ENCODE assay signal across 8 cellular contexts in the genomic region with DNA sequence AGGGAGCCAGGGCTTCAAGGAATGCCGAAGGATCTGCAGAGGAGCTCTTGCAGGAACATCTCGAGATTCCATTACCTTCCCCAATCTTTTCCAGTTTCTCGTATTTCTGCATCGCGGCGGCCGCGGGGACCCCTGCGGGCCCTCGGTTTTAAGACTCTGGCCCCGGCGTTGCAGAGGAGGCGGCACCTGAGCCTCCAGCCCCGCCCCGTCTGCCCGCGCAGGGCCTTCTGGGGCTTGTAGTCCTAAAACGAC. TPM values are rescaled to one million over a fixed set of nuclear protein-coding genes. Genes with fewer than 3 reads are reported as not detected.
DNase-seq lines count a peak whose midpoint lies in the region; ATAC-seq and TF ChIP-seq lines count a peak whose summit lies in the region.

A gene (minus strand): TSS at position 161 of the 252 bp plus-strand sequence. CDS start 49 bp downstream, at position 112.

- no peaks in the 10 kb centered on the region for H3K36me3 ChIP-seq in KOPT-K1 (ENCODE audit: insufficient read depth, low read length)
- H3K36me3 ChIP-seq in muscle layer of colon (ENCODE audit: insufficient read depth, low read length) = no peaks in the 10 kb centered on the region

- H3K4me3 ChIP-seq in AG04449 (ENCODE audit: low read depth, low read length) (peak within 1 kb of the TSS; percentile 73), muscle layer of colon (ENCODE audit: low read depth in 1 of 2, low read length in 2 of 2) (peak within 1 kb of the TSS; percentile 44 to 97)

- H3K9me3 ChIP-seq in KOPT-K1 (ENCODE audit: insufficient read depth, low read length, poor library complexity, severe bottlenecking) (no peaks in the 10 kb centered on the region), muscle layer of colon (ENCODE audit: low read length) (no peaks in the 10 kb centered on the region)

- H3K27ac ChIP-seq in KOPT-K1 (ENCODE audit: low read depth, low read length, poor library complexity, severe bottlenecking) (peak within 1 kb of the TSS; percentile 67), cingulate gyrus (ENCODE audit: low read depth, low read length) (peak within 1 kb of the TSS; percentile 99), muscle layer of colon (ENCODE audit: low read depth, low read length) (peak within 1 kb of the TSS; percentile 97)

- no peak for ATAC-seq in GM18870 (IDR thresholded peaks at IDR 0.05; ENCODE audit: unreplicated experiment)
- no peak for ATAC-seq in GM21786 (IDR thresholded peaks at IDR 0.05; ENCODE audit: unreplicated experiment)

- peak within 1 kb of the TSS; percentile 88 for H3K9ac ChIP-seq in muscle layer of colon (ENCODE audit: low read length)

- H3K27me3 ChIP-seq in muscle layer of colon (ENCODE audit: control insufficient read depth in 1 of 2, insufficient read depth in 2 of 2, low read length in 2 of 2) = no peaks in the 10 kb centered on the region

- POLR2A ChIA-PET in AG04449 (lab: Yijun Ruan, JAX) = interaction anchor here (1.7 kb wide), 1 partner anchor 29 kb away, joined by 9 read pairs; a partner anchor contains a TSS

- TF ChIP-seq CTCF in AG04449 (IDR thresholded peaks at IDR 0.05; ENCODE audit: insufficient read depth, low read length, missing control alignments) = no peak

- H3K4me1 ChIP-seq in muscle layer of colon (ENCODE audit: insufficient read depth, low read length) = peaks cover 43% of the 10 kb centered on the region

- CTCF ChIA-PET in AG04449 (lab: Yijun Ruan, JAX) = interaction anchor here (0.9 to 1.7 kb wide), 4 partner anchors 26 to 56 kb away, joined by 3 to 5 read pairs (median 4); no protein-coding TSS in a partner anchor

- DNase-seq in AG04449 (ENCODE audit: low read depth, low spot score) (no peak), ureter (ENCODE audit: low spot score) (no peak), RKO (ENCODE audit: low spot score) (no peak)

RNA-seq across cellular contexts. Expression of the gene that starts here (rescaled TPM):
- 5.5 TPM for total RNA-seq in ureter
